In genomic region chr5:180202939-180203573, GRCh38 we compare ENCODE assay signal across 23 cellular contexts. TPM values are rescaled to one million over a fixed set of nuclear protein-coding genes. Genes with fewer than 3 reads are reported as not detected.
"Had no signal": no experiment of that assay in that cellular context is flagged by ENCODE, and none has a peak within 500 bp of the region (broad histone marks: within the 10 kb centered on the region; RNA-seq: fewer than 3 reads in every experiment).

No MANE protein-coding gene starts in this region.

- H3K36me3 Mint-ChIP-seq: naive thymus-derived CD4-positive, alpha-beta T cell had no signal

- H3K36me3 ChIP-seq: gastroesophageal sphincter, neutrophil, thoracic aorta, transverse colon had no signal

- H3K27ac Mint-ChIP-seq: naive thymus-derived CD4-positive, alpha-beta T cell; nephron progenitor cell; stimulated activated naive CD8-positive, alpha-beta T cell treated with anti-CD3 and anti-CD28 coated beads, Interleukin-15, Interleukin-2, amounts not matched to agents 100 ng/mL and 50 ng/mL, for 24 hours had no signal

- H3K4me3 ChIP-seq: dorsolateral prefrontal cortex, gastroesophageal sphincter, thoracic aorta, transverse colon had no signal

- ATAC-seq: esophagus mucosa; gastroesophageal sphincter; left lobe of liver; naive thymus-derived CD4-positive, alpha-beta T cell; sciatic nerve had no signal

- H3K9me3 ChIP-seq: gastroesophageal sphincter, neutrophil, thoracic aorta, transverse colon had no signal

- H3K9me3 Mint-ChIP-seq: naive thymus-derived CD4-positive, alpha-beta T cell; nephron progenitor cell; stimulated activated naive CD8-positive, alpha-beta T cell treated with anti-CD3 and anti-CD28 coated beads, Interleukin-15, Interleukin-2, amounts not matched to agents 100 ng/mL and 50 ng/mL, for 24 hours had no signal

- H3K27ac ChIP-seq: gastroesophageal sphincter, neutrophil, thoracic aorta, transverse colon had no signal

- DNase-seq: cortex of kidney; dorsolateral prefrontal cortex; effector memory CD4-positive, alpha-beta T cell; foreskin fibroblast; glutamatergic neuron; islet precursor cell; mammary epithelial cell; naive thymus-derived CD4-positive, alpha-beta T cell; nephron progenitor cell; stimulated activated CD4-positive, alpha-beta T cell treated with anti-CD3 and anti-CD28 coated beads, Interleukin-2, amount 100 ng/mL, for 24 hours; stimulated activated CD4-positive, alpha-beta T cell treated with anti-CD3 and anti-CD28 coated beads, Interleukin-4, amount 100 ng/mL, for 4 hours; transverse colon had no signal

- H3K4me3 Mint-ChIP-seq: naive thymus-derived CD4-positive, alpha-beta T cell; nephron progenitor cell; stimulated activated naive CD8-positive, alpha-beta T cell treated with anti-CD3 and anti-CD28 coated beads, Interleukin-15, Interleukin-2, amounts not matched to agents 100 ng/mL and 50 ng/mL, for 24 hours had no signal

RNA-seq across cellular contexts. Expression of gene RASGEF1C, which starts 6.0 kb away (rescaled TPM):
- total RNA-seq: esophagus mucosa; mesenteric fat pad; mononuclear cell; naive thymus-derived CD4-positive, alpha-beta T cell; osteocyte; pulmonary artery endothelial cell; thoracic aorta had no signal
